10 cellular contexts compared by ENCODE assay signal in genomic region chr10:79390551-79391229, GRCh38. TPM values are rescaled to one million over a fixed set of nuclear protein-coding genes. Genes with fewer than 3 reads are reported as not detected.
DNase-seq lines count a peak whose midpoint lies in the region; TF ChIP-seq lines count a peak whose summit lies in the region.
"Had no signal": no experiment of that assay in that cellular context is flagged by ENCODE, and none has a peak within 500 bp of the region (broad histone marks: within the 10 kb centered on the region; RNA-seq: fewer than 3 reads in every experiment).

No MANE protein-coding gene starts in this region.

- no peak overlapping the region for H3K4me3 ChIP-seq in skeletal muscle tissue (ENCODE audit: low read length in 3 of 3)
- H3K4me3 ChIP-seq: lung had no signal

- peak; percentile 5 for DNase-seq in NAMALWA (ENCODE audit: low spot score)
- DNase-seq in germinal center (ENCODE audit: low spot score): peak; percentile 63
- DNase-seq in COLO668 (lab: John Stamatoyannopoulos, UW; ENCODE audit: unreplicated experiment): no peak
- no peak for DNase-seq in stimulated activated naive CD4-positive, alpha-beta T cell (lab: John Stamatoyannopoulos, UW)
- no peak for DNase-seq in NCI-H524 treated with DMSO at 0.1 percent for 48 hours (lab: John Stamatoyannopoulos, UW)
- no peak for DNase-seq in endothelial cell (ENCODE audit: low spot score)
- DNase-seq: NCI-H510A had no signal

- H3K9me3 Mint-ChIP-seq in endothelial cell (ENCODE audit: unreplicated experiment): no peaks in the 10 kb centered on the region

- no peak overlapping the region for H3K27ac Mint-ChIP-seq in endothelial cell (ENCODE audit: unreplicated experiment)

- H3K27me3 Mint-ChIP-seq in endothelial cell (ENCODE audit: unreplicated experiment): peaks cover 23% of the 10 kb centered on the region

- peaks cover 21% of the 10 kb centered on the region for H3K4me1 Mint-ChIP-seq in endothelial cell (ENCODE audit: unreplicated experiment)

- no peak overlapping the region for H3K9ac ChIP-seq in skeletal muscle tissue (ENCODE audit: low read depth in 1 of 3, low read length in 3 of 3)

- H3K36me3 ChIP-seq in skeletal muscle tissue (ENCODE audit: control insufficient read depth in 3 of 3, insufficient read depth in 3 of 3, low read length in 3 of 3): peaks cover 25 to 41% (median 36%) of the 10 kb centered on the region in 3 donors

- H3K36me3 Mint-ChIP-seq in endothelial cell (ENCODE audit: low read depth, unreplicated experiment): peaks cover 42% of the 10 kb centered on the region

- H3K27me3 ChIP-seq in skeletal muscle tissue (ENCODE audit: control insufficient read depth in 3 of 3, insufficient read depth in 3 of 3, low read length in 3 of 3): no peaks in the 10 kb centered on the region

- TF ChIP-seq CTCF in GM12873 (IDR thresholded peaks at IDR 0.05; ENCODE audit: insufficient read depth, low read depth, low read length, missing control alignments) (peak; percentile 32), endothelial cell (IDR thresholded peaks at IDR 0.05; ENCODE audit: unreplicated experiment) (no peak)

- H3K4me1 ChIP-seq in skeletal muscle tissue (ENCODE audit: control insufficient read depth in 3 of 3, insufficient read depth in 3 of 3, low read length in 3 of 3): peaks cover 21 to 53% (median 30%) of the 10 kb centered on the region in 3 donors

- peak overlapping the region; percentile 23 for H3K27ac ChIP-seq in skeletal muscle tissue (ENCODE audit: low read depth, low read length)

- no peak overlapping the region for H3K4me3 Mint-ChIP-seq in endothelial cell (ENCODE audit: unreplicated experiment)

- no peaks in the 10 kb centered on the region for H3K9me3 ChIP-seq in skeletal muscle tissue (ENCODE audit: control insufficient read depth in 3 of 3, low read length in 3 of 3)

RNA-seq across cellular contexts. Expression of gene PPIF, which starts 43.4 kb away (rescaled TPM):
- 9.9 TPM for total RNA-seq in skeletal muscle tissue
- 21.9 TPM for total RNA-seq in endothelial cell (ENCODE audit: unreplicated experiment)

RNA-seq across cellular contexts. Expression of gene ZCCHC24, which starts 54.7 kb away (rescaled TPM):
- total RNA-seq in skeletal muscle tissue: 20.9 TPM
- total RNA-seq in endothelial cell (ENCODE audit: unreplicated experiment): 60.0 TPM

Comparison
In these comparisons a context has a peak if more than half of its experiments do, and no peak if none do; other contexts are left out.
1. DNase-seq: peak in NAMALWA (single experiment) and germinal center (single experiment); none in COLO668 (single experiment), stimulated activated naive CD4-positive, alpha-beta T cell (0 of 6), NCI-H524 treated with DMSO at 0.1 percent for 48 hours (single experiment) and endothelial cell (single experiment).